Comparison of ENCODE assay signal across 8 cellular contexts in the genomic region with DNA sequence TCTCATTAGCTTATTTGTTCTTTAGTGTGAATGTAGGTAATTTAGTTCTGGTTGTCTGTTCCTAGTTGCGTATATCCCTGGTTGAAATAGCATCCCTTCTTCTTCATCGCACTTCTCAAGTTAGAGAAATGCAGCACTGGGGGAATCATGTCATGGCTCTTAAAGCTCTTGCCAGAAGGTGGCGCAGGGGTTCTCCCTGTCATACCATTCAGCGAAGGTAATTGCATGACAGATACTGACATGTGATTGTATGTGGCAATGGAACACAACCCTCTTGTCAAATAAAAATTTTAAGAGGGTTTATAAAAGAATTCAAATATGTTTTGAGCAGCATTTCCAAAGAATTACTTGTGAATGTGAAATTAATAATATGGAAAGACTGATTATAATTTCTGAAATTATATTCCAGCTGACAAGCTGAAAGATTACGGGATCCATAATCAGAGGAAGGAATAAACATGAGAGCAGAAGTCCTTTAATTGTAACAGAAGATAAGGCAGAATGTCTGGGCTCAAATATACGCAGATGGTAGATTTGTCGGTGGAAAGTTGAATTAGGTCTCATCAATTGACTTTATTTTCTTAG.
DNase-seq lines count a peak whose midpoint lies in the region; ATAC-seq and TF ChIP-seq lines count a peak whose summit lies in the region.

No MANE protein-coding gene starts in this region.

- no peaks in the 10 kb centered on the region for H3K9me3 ChIP-seq in cardiac muscle cell (ENCODE audit: low read depth)

- ATAC-seq in GM21390 (IDR thresholded peaks at IDR 0.05; ENCODE audit: unreplicated experiment), result peak; percentile 91
- ATAC-seq in HG03575 (IDR thresholded peaks at IDR 0.05; ENCODE audit: extremely low read depth, insufficient number of reproducible peaks, low FRiP score, unreplicated experiment), result peak; percentile 79

- no peaks in the 10 kb centered on the region for H3K36me3 ChIP-seq in cardiac muscle cell

- H3K27ac ChIP-seq in cardiac muscle cell, result no peak overlapping the region

- H3K4me3 ChIP-seq in cardiac muscle cell, result no peak overlapping the region

- peak; percentile 87 for TF ChIP-seq CTCF in cardiac muscle cell (IDR thresholded peaks at IDR 0.05; ENCODE audit: low read depth, low read length)

- peak; percentile 61 for DNase-seq in EL
- DNase-seq in NCI-H82 treated with DMSO at 0.1 percent for 48 hours (lab: John Stamatoyannopoulos, UW; ENCODE audit: unreplicated experiment), result peak; percentile 44
- peak; percentile 35 to 44 for DNase-seq in activated T-cell treated with anti-CD3 and anti-CD28 coated beads, Interleukin-2, amount 50 U/mL, for 48 hours
- DNase-seq in cardiac muscle cell (ENCODE audit: low read depth in 1 of 2, low spot score in 1 of 2), result peak; percentile 71 to 76
- DNase-seq in retina, result peak; percentile 56
- no peak for DNase-seq in effector CD4-positive, alpha-beta T cell

- peaks cover 5% of the 10 kb centered on the region for H3K27me3 ChIP-seq in cardiac muscle cell

- H3K4me1 ChIP-seq in cardiac muscle cell (ENCODE audit: low read depth), result no peaks in the 10 kb centered on the region
